Comparison of ENCODE assay signal across 11 cellular contexts in the genomic region with DNA sequence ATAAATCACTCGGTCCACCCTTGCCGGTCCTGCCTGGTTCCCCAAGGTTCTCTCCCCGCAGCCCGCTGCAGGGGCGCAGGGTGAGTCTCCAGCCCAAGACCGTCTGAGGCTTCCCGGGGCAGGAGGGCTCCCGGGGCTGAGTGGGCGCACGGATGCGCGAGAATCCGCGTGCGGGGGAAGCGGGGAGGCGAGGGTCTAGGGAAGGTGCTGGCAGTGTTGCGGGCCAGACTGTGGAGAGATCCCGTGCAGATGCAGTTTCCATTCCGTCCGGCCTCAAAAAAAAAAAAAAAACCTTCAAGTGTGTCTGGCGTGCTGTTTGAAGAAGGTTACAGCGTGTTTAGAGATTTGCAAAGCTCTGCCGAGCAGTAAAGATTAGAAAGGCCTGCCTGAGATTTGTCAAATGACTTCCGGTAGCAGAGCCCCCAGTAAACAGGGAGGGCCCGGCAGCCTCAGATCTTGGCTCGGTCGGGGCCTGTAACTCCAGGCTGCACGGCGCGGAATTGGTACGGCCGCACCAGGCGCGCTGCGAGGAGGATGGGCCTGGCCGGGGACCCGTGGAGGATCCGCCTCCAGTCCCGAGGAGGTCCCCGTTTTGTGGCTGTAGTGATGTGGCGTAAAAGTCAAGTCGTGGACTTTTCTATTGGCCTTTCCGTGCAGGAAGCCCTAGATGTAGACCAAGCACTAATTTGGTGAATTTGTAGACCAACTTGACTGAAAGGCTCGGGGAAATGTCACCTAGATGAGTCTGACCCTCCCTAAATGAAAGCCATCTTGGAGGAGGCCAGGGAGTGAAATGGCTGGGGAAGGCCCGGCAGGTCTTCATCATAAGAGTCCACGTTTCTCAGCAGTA.
DNase-seq lines count a peak whose midpoint lies in the region; ATAC-seq and TF ChIP-seq lines count a peak whose summit lies in the region.
"Had no signal": no experiment of that assay in that cellular context is flagged by ENCODE, and none has a peak within 500 bp of the region (broad histone marks: within the 10 kb centered on the region; RNA-seq: fewer than 3 reads in every experiment).

No MANE protein-coding gene starts in this region.

- H3K27me3 Mint-ChIP-seq in natural killer cell treated with Interleukin-12 subunit alpha and Interleukin-12 subunit beta and Interleukin-15 and Interleukin-18, amount 100 ng/mL, for 72 hours, result peaks cover 42 to 60% of the 10 kb centered on the region in 2 donors

- H3K9me3 Mint-ChIP-seq in natural killer cell treated with Interleukin-12 subunit alpha and Interleukin-12 subunit beta and Interleukin-15 and Interleukin-18, amount 100 ng/mL, for 72 hours, result no peaks in the 10 kb centered on the region

- peak overlapping the region; percentile 78 for H3K4me3 ChIP-seq in HUES6 (ENCODE audit: low read depth, low read length)

- peaks cover 61% of the 10 kb centered on the region for H3K27me3 ChIP-seq in HUES6 (ENCODE audit: control insufficient read depth, insufficient read depth, low read length)

- TF ChIP-seq CTCF in GM20000 (IDR thresholded peaks at IDR 0.05; ENCODE audit: extremely low read depth, missing control alignments), result no peak

- ATAC-seq in natural killer cell treated with Interleukin-12 subunit alpha and Interleukin-12 subunit beta and Interleukin-15 and Interleukin-18, amount 100 ng/mL, for 72 hours, result no peak
- ATAC-seq in HG02623 (IDR thresholded peaks at IDR 0.05; ENCODE audit: unreplicated experiment), result no peak

- H3K27ac ChIP-seq in HUES6 (ENCODE audit: low read depth, low read length), result peak overlapping the region; percentile 54; the same call in 1 of the 2 replicates
- H3K27ac ChIP-seq: KMS-11, SK-N-MC had no signal

- no peaks in the 10 kb centered on the region for H3K9me3 ChIP-seq in HUES6 (ENCODE audit: control insufficient read depth, insufficient read depth, low read depth, low read length)

- peaks cover 21 to 26% of the 10 kb centered on the region in 2 donors for H3K4me1 Mint-ChIP-seq in natural killer cell treated with Interleukin-12 subunit alpha and Interleukin-12 subunit beta and Interleukin-15 and Interleukin-18, amount 100 ng/mL, for 72 hours (ENCODE audit: low read depth in 2 of 2)

- H3K9ac ChIP-seq in HUES6 (ENCODE audit: low read length), result peak overlapping the region; percentile 77
- H3K9ac ChIP-seq: KMS-11 had no signal

- peaks cover 52% of the 10 kb centered on the region for H3K4me1 ChIP-seq in HUES6 (ENCODE audit: control insufficient read depth, insufficient read depth, low read length)

- DNase-seq in DMS 273 (lab: John Stamatoyannopoulos, UW; ENCODE audit: unreplicated experiment), result peak; percentile 84
- peak; percentile 18 for DNase-seq in amniotic epithelial cell (ENCODE audit: low read depth)
- no peak for DNase-seq in natural killer cell treated with Interleukin-12 subunit alpha and Interleukin-12 subunit beta and Interleukin-15 and Interleukin-18, amount 100 ng/mL, for 72 hours (ENCODE audit: low spot score)
- DNase-seq in H4 (ENCODE audit: low spot score), result no peak
- no peak for DNase-seq in GM20000 (ENCODE audit: low spot score)
- no peak for DNase-seq in NOMO-1 treated with DMSO at 0.1 percent for 48 hours (lab: John Stamatoyannopoulos, UW; ENCODE audit: unreplicated experiment)
- DNase-seq: caudate nucleus had no signal

- H3K36me3 ChIP-seq in HUES6 (ENCODE audit: control insufficient read depth, insufficient read depth, low read length), result no peaks in the 10 kb centered on the region

- H3K36me3 Mint-ChIP-seq in natural killer cell treated with Interleukin-12 subunit alpha and Interleukin-12 subunit beta and Interleukin-15 and Interleukin-18, amount 100 ng/mL, for 72 hours, result peaks cover 30% of the 10 kb centered on the region

- peak overlapping the region; percentile 5 for H3K4me3 Mint-ChIP-seq in natural killer cell treated with Interleukin-12 subunit alpha and Interleukin-12 subunit beta and Interleukin-15 and Interleukin-18, amount 100 ng/mL, for 72 hours

- peak overlapping the region in 1 of 2 donors; percentile 1 for H3K27ac Mint-ChIP-seq in natural killer cell treated with Interleukin-12 subunit alpha and Interleukin-12 subunit beta and Interleukin-15 and Interleukin-18, amount 100 ng/mL, for 72 hours

Comparison
In these comparisons a context has a peak if more than half of its experiments do, and no peak if none do; other contexts are left out.
1. DNase-seq: peak in DMS 273 (single experiment) and amniotic epithelial cell (single experiment); none in natural killer cell treated with Interleukin-12 subunit alpha and Interleukin-12 subunit beta and Interleukin-15 and Interleukin-18, amount 100 ng/mL, for 72 hours (single experiment), H4 (single experiment), GM20000 (single experiment) and NOMO-1 treated with DMSO at 0.1 percent for 48 hours (single experiment).